In the genomic region with DNA sequence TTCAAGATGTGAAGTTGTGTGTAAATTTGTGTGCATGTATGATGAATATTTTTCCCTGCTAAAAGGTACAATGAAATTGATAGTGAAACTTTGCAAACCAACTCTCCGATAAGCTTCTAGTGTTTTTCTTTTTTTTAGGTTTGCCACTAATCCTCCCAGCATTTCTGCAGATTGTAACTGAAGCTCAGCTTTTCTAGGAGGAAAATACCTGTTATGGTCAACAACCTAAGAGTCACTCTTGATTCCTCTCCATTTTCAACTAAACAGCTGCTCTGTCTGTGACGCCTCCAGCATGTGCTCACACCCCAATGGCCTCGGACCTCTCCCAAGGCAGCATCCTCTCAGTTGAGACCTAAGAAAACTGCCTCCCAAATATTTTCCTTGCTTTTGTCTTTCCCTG, we compare ENCODE assay signal across 27 cellular contexts.
DNase-seq lines count a peak whose midpoint lies in the region; ATAC-seq and TF ChIP-seq lines count a peak whose summit lies in the region.
"Had no signal": no experiment of that assay in that cellular context is flagged by ENCODE, and none has a peak within 500 bp of the region (broad histone marks: within the 10 kb centered on the region; RNA-seq: fewer than 3 reads in every experiment).

No MANE protein-coding gene starts in this region.

- H3K9ac ChIP-seq in IMR-90 (ENCODE audit: low read depth, low read length) (no peak overlapping the region), OCI-LY3 (ENCODE audit: low read length) (no peak overlapping the region), trophoblast cell (ENCODE audit: low read length) (no peak overlapping the region)
- H3K9ac ChIP-seq: BLaER1 treated with 17β-estradiol and CSF1 and Interleukin-3, amounts not matched to agents 10 nM and 100 nM; GM23248 had no signal

- H3K4me3 ChIP-seq in IMR-90 (ENCODE audit: insufficient read depth, low read depth, low read length) (no peak overlapping the region), OCI-LY3 (ENCODE audit: low read length) (peak overlapping the region; percentile 7; the same call in 1 of the 2 replicates), trophoblast cell (ENCODE audit: low read depth, low read length) (no peak overlapping the region), esophagus squamous epithelium (no peak overlapping the region)
- H3K4me3 ChIP-seq: A549; BLaER1 treated with 17β-estradiol and CSF1 and Interleukin-3, amounts not matched to agents 10 nM and 100 nM; GM23248; Peyer's patch; SK-N-MC had no signal

- peak overlapping the region; percentile 96 for H2BK12ac ChIP-seq in trophoblast cell (ENCODE audit: low read length)

- H4K5ac ChIP-seq in IMR-90 (ENCODE audit: low read depth, low read length): no peak overlapping the region; the same call in 1 of the 2 replicates

- H2BK5ac ChIP-seq in IMR-90 (ENCODE audit: low read depth, low read length, poor library complexity, severe bottlenecking) (no peak overlapping the region), trophoblast cell (ENCODE audit: low read depth, low read length, poor library complexity) (peak overlapping the region; percentile 75)

- H2AFZ ChIP-seq in IMR-90 (replicated peaks; ENCODE audit: low read length, poor library complexity): no peak overlapping the region
- no peak overlapping the region for H2AFZ ChIP-seq in OCI-LY3 (ENCODE audit: low read depth, low read length)
- H2AFZ ChIP-seq in trophoblast cell (ENCODE audit: insufficient read depth, low read length, poor library complexity): no peak overlapping the region

- H3K27ac Mint-ChIP-seq in chondrocyte (ENCODE audit: unreplicated experiment): peak overlapping the region; percentile 78
- H3K27ac Mint-ChIP-seq: CD4-positive, alpha-beta T cell had no signal

- no peak overlapping the region for H3K4ac ChIP-seq in IMR-90 (ENCODE audit: low read depth, low read length)
- no peak overlapping the region for H3K4ac ChIP-seq in trophoblast cell (ENCODE audit: low read depth, low read length)

- H2BK120ac ChIP-seq in IMR-90 (ENCODE audit: low read depth, low read length) (peak overlapping the region; percentile 36; the same call in 1 of the 2 replicates), trophoblast cell (ENCODE audit: insufficient read depth, low read length, poor library complexity) (peak overlapping the region; percentile 71)

- no peak overlapping the region for H4K91ac ChIP-seq in IMR-90 (ENCODE audit: insufficient read depth, low read depth, low read length)
- peak overlapping the region; percentile 31 for H4K91ac ChIP-seq in trophoblast cell (ENCODE audit: low read depth, low read length)

- intact Hi-C loops in IMR-90 (cut with micrococcal nuclease) (no loop called here), esophagus squamous epithelium (cut with DNase I) (no loop called here)

- H3K36me3 ChIP-seq in IMR-90 (ENCODE audit: control insufficient read depth, insufficient read depth, low read length): no peaks in the 10 kb centered on the region
- H3K36me3 ChIP-seq in OCI-LY3 (replicated peaks; ENCODE audit: low read depth, low read length): no peaks in the 10 kb centered on the region
- H3K36me3 ChIP-seq in trophoblast cell (ENCODE audit: control insufficient read depth in 1 of 2, insufficient read depth in 2 of 2, low read length in 2 of 2): no peaks in the 10 kb centered on the region
- no peaks in the 10 kb centered on the region for H3K36me3 ChIP-seq in esophagus squamous epithelium
- H3K36me3 ChIP-seq: BLaER1 treated with 17β-estradiol and CSF1 and Interleukin-3, amounts not matched to agents 10 nM and 100 nM; Peyer's patch had no signal

- no peaks in the 10 kb centered on the region for H3K79me1 ChIP-seq in IMR-90 (ENCODE audit: low read depth in 1 of 2, low read length in 2 of 2)
- peaks cover 23% of the 10 kb centered on the region for H3K79me1 ChIP-seq in trophoblast cell (ENCODE audit: low read length)

- H3K56ac ChIP-seq in IMR-90 (ENCODE audit: extremely low read depth, insufficient read depth, low read length): no peak overlapping the region

- no peaks in the 10 kb centered on the region for H3K27me3 ChIP-seq in IMR-90 (ENCODE audit: control insufficient read depth, insufficient read depth, low read length)
- no peaks in the 10 kb centered on the region for H3K27me3 ChIP-seq in OCI-LY3 (ENCODE audit: low read depth, low read length)
- no peaks in the 10 kb centered on the region for H3K27me3 ChIP-seq in trophoblast cell (ENCODE audit: insufficient read depth, low read length)
- H3K27me3 ChIP-seq in esophagus squamous epithelium: no peaks in the 10 kb centered on the region
- H3K27me3 ChIP-seq: BLaER1 treated with 17β-estradiol and CSF1 and Interleukin-3, amounts not matched to agents 10 nM and 100 nM; Peyer's patch had no signal

- H3K27me3 Mint-ChIP-seq in chondrocyte (ENCODE audit: low read depth): no peaks in the 10 kb centered on the region
- H3K27me3 Mint-ChIP-seq: CD4-positive, alpha-beta T cell; IgD-negative memory B cell had no signal

- H3K27ac ChIP-seq in IMR-90 (ENCODE audit: insufficient read depth, low read length): no peak overlapping the region
- no peak overlapping the region for H3K27ac ChIP-seq in OCI-LY3 (ENCODE audit: low read length)
- no peak overlapping the region for H3K27ac ChIP-seq in trophoblast cell (ENCODE audit: low read depth, low read length)
- H3K27ac ChIP-seq in esophagus squamous epithelium: no peak overlapping the region
- H3K27ac ChIP-seq: BLaER1 treated with 17β-estradiol and CSF1 and Interleukin-3, amounts not matched to agents 10 nM and 100 nM; Peyer's patch; SK-N-MC had no signal

- TF ChIP-seq POLR2A in IMR-90 (IDR thresholded peaks at IDR 0.05; ENCODE audit: low read depth, low read length) (no peak), esophagus squamous epithelium (IDR thresholded peaks at IDR 0.05) (no peak)

- H4K12ac ChIP-seq in trophoblast cell (ENCODE audit: low read depth, low read length): no peak overlapping the region

- H3K79me2 ChIP-seq in OCI-LY3 (ENCODE audit: low read length) (no peaks in the 10 kb centered on the region), trophoblast cell (ENCODE audit: control insufficient read depth, insufficient read depth, low read length, poor library complexity) (no peaks in the 10 kb centered on the region)

- H3K4me1 Mint-ChIP-seq in chondrocyte (ENCODE audit: low read depth): peaks cover 54% of the 10 kb centered on the region
- H3K4me1 Mint-ChIP-seq: IgD-negative memory B cell had no signal

- no CpG with 5 or more reads among the region's 3 CpGs for WGBS in IMR-90 (ENCODE audit: extremely low coverage in 2 of 2, insufficient read length in 1 of 2), 2 experiments
- WGBS in trophoblast cell (ENCODE audit: extremely low coverage, insufficient coverage, insufficient read length): no CpG with 5 or more reads among the region's 3 CpGs
- 82 to 83% methylated on average over 3 of the region's 3 CpGs for WGBS in esophagus squamous epithelium, 2 donors

- no peak overlapping the region for H3K4me3 Mint-ChIP-seq in chondrocyte (ENCODE audit: unreplicated experiment)
- H3K4me3 Mint-ChIP-seq: CD4-positive, alpha-beta T cell; IgD-negative memory B cell had no signal

- H3K9me3 Mint-ChIP-seq in chondrocyte (ENCODE audit: low read depth): peaks cover 2% of the 10 kb centered on the region
- H3K9me3 Mint-ChIP-seq: CD4-positive, alpha-beta T cell; IgD-negative memory B cell had no signal

- H3K14ac ChIP-seq in IMR-90 (replicated peaks; ENCODE audit: low read depth, low read length): no peak overlapping the region
- no peak overlapping the region for H3K14ac ChIP-seq in trophoblast cell (ENCODE audit: low read length)

- CTCF ChIA-PET in IMR-90 (lab: Yijun Ruan, JAX): interaction anchor here (1.6 kb wide), 1 partner anchor 58 kb away, joined by 4 read pairs; no protein-coding TSS in a partner anchor

- POLR2A ChIA-PET in IMR-90 (lab: Charles Lee; ENCODE audit: unreplicated experiment): no interaction called here

- H2BK20ac ChIP-seq in IMR-90 (ENCODE audit: low read depth, low read length): no peak overlapping the region

- in situ Hi-C loops in IMR-90 (cut with MboI; ENCODE audit: low sequenced_read_pairs): no loop called here

- peaks cover 11% of the 10 kb centered on the region for H3K4me1 ChIP-seq in IMR-90 (ENCODE audit: control insufficient read depth, insufficient read depth, low read length)
- peaks cover 18% of the 10 kb centered on the region for H3K4me1 ChIP-seq in OCI-LY3 (ENCODE audit: low read length)
- peaks cover 7 to 9% of the 10 kb centered on the region in 2 experiments for H3K4me1 ChIP-seq in trophoblast cell (ENCODE audit: control insufficient read depth in 1 of 2, insufficient read depth in 2 of 2, low read length in 2 of 2)
- no peaks in the 10 kb centered on the region for H3K4me1 ChIP-seq in esophagus squamous epithelium
- H3K4me1 ChIP-seq: A549 had no signal

- DNase-seq in IMR-90: no peak
- DNase-seq in chondrocyte (ENCODE audit: low spot score): no peak
- DNase-seq in trophoblast cell: no peak
- DNase-seq in esophagus squamous epithelium (lab: John Stamatoyannopoulos, UW): no peak
- DNase-seq in NCI-H446 (lab: John Stamatoyannopoulos, UW): no peak
- DNase-seq: AML-193; CD4-positive, alpha-beta T cell; GM23248; H7; NCI-H1092; NCI-H1417 treated with DMSO at 0.1 percent for 48 hours; NCI-H1694 treated with DMSO at 0.1 percent for 48 hours; NCI-H2081; NCI-H2171 treated with DMSO at 0.1 percent for 48 hours; NCI-H345; NCI-H524; NCI-H748 treated with DMSO at 0.1 percent for 48 hours; Peyer's patch; SIG-M5; SW 1271 had no signal

- H2AK5ac ChIP-seq in IMR-90 (ENCODE audit: low read depth, low read length) (no peak overlapping the region), trophoblast cell (ENCODE audit: low read length) (peak overlapping the region; percentile 72)

- no peaks in the 10 kb centered on the region for H3K36me3 Mint-ChIP-seq in chondrocyte (ENCODE audit: low read depth)

- H3K18ac ChIP-seq in IMR-90 (ENCODE audit: low read depth, low read length) (no peak overlapping the region), trophoblast cell (ENCODE audit: low read length) (no peak overlapping the region)

- H3K4me2 ChIP-seq in IMR-90 (ENCODE audit: low read depth, low read length) (no peak overlapping the region), OCI-LY3 (ENCODE audit: low read length) (peak overlapping the region; percentile 52), trophoblast cell (ENCODE audit: low read length) (no peak overlapping the region)
- H3K4me2 ChIP-seq: A549; BLaER1 treated with 17β-estradiol and CSF1 and Interleukin-3, amounts not matched to agents 10 nM and 100 nM had no signal

- no peak for TF ChIP-seq RAD21 in IMR-90 (IDR thresholded peaks at IDR 0.05; ENCODE audit: low read length)

- no TSS peak for BruUV-seq in IMR-90 (replicated peaks; lab: Mats Ljungman, UMichigan)

- no peak for TF ChIP-seq CTCF in IMR-90 (conservative IDR thresholded peaks at IDR 0.05; ENCODE audit: low read depth, low read length)
- no peak for TF ChIP-seq CTCF in OCI-LY3 (IDR thresholded peaks at IDR 0.05; ENCODE audit: low read depth, low read length)
- TF ChIP-seq CTCF in chondrocyte (IDR thresholded peaks at IDR 0.05): no peak
- TF ChIP-seq CTCF in esophagus squamous epithelium (IDR thresholded peaks at IDR 0.05): no peak

- dilution Hi-C loops in IMR-90 (cut with HindIII; ENCODE audit: low sequenced_read_pairs, unreplicated experiment): no loop called here

- H4K8ac ChIP-seq in IMR-90 (ENCODE audit: low read depth in 2 of 2, low read length in 2 of 2): no peak overlapping the region
- no peak overlapping the region for H4K8ac ChIP-seq in trophoblast cell (ENCODE audit: low read depth, low read length)

- H2BK15ac ChIP-seq in IMR-90 (ENCODE audit: low read depth, low read length): no peak overlapping the region

- H3K9me1 ChIP-seq in IMR-90 (ENCODE audit: insufficient read depth, low read length): peaks cover 8% of the 10 kb centered on the region

- H4K20me1 ChIP-seq in IMR-90 (ENCODE audit: insufficient read depth, low read length) (no peaks in the 10 kb centered on the region), OCI-LY3 (ENCODE audit: insufficient read depth, low read length) (peaks cover 12% of the 10 kb centered on the region; the same call in 1 of the 2 replicates)

- no peaks in the 10 kb centered on the region for H3K9me3 ChIP-seq in IMR-90 (ENCODE audit: control insufficient read depth, insufficient read depth, low read length)
- H3K9me3 ChIP-seq in OCI-LY3 (ENCODE audit: insufficient read depth, low read length): no peaks in the 10 kb centered on the region
- no peaks in the 10 kb centered on the region for H3K9me3 ChIP-seq in trophoblast cell (ENCODE audit: insufficient read depth, low read depth, low read length)
- no peaks in the 10 kb centered on the region for H3K9me3 ChIP-seq in esophagus squamous epithelium
- H3K9me3 ChIP-seq: A549; BLaER1 treated with 17β-estradiol and CSF1 and Interleukin-3, amounts not matched to agents 10 nM and 100 nM; Peyer's patch had no signal

- no peak overlapping the region for H2AK9ac ChIP-seq in IMR-90 (replicated peaks; ENCODE audit: low read depth, low read length, poor library complexity)

- ATAC-seq in IMR-90 (ENCODE audit: low read depth): no peak
- no peak for ATAC-seq in HG03521 (IDR thresholded peaks at IDR 0.05; ENCODE audit: unreplicated experiment)
- ATAC-seq in GM21526 (IDR thresholded peaks at IDR 0.05; ENCODE audit: low FRiP score, unreplicated experiment): no peak
- ATAC-seq: A549 had no signal

- H3K23ac ChIP-seq in IMR-90 (ENCODE audit: low read depth, low read length) (no peak overlapping the region), trophoblast cell (ENCODE audit: low read length) (no peak overlapping the region)
